ENCODE assay signal across 10 cellular contexts in the genomic region with DNA sequence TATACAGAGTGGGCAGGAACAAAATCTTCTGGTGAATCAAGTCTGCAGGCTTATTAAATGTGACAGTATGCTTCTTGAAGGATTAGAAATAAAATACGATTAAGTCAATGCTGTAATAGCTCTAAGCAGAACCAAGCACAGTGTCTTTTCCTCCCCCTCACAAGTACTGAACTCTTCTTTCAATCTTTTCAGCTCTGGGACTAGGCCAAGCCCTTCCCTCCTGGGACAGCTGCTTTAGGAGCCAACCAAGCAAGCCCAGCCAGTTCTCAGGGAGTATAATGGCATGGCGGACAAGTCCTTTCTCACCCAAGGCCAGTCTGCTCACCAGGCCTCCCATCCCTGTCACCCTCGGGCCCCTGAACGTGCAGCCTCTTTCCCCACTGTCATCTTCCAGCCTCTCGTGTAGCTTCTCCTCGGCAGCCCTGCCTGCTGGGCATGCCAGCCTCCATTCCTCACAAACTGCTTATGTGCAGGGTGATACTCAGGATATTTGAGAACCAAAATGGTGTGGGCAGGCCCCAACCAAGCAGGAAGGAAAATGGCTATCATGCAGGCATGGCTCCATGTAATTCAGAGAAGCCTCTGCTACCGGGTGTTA. TPM values are rescaled to one million over a fixed set of nuclear protein-coding genes. Genes with fewer than 3 reads are reported as not detected.
A peak's percentile ranks its signal among the peaks of the same experiment; 100 is the strongest.
DNase-seq lines count a peak whose midpoint lies in the region; ATAC-seq and TF ChIP-seq lines count a peak whose summit lies in the region.
"Had no signal": no experiment of that assay in that cellular context is flagged by ENCODE, and none has a peak within 500 bp of the region (broad histone marks: within the 10 kb centered on the region; RNA-seq: fewer than 3 reads in every experiment).

No MANE protein-coding gene starts in this region.

- peak overlapping the region; percentile 91 for H3K27ac Mint-ChIP-seq in activated T-cell treated with anti-CD3 and anti-CD28 coated beads, Interleukin-2, amount 50 U/mL, for 72 hours
- peak overlapping the region; percentile 92 for H3K27ac Mint-ChIP-seq in activated T-helper 1 cell treated with anti-CD3 and anti-CD28 coated beads, Interleukin-12 subunit alpha, Interleukin-12 subunit beta, Interleukin-2, Interleukin-4 antibody, amounts not matched to agents 30 ng/mL and 10 ng/mL and 1 ng/mL, durations not matched to agents 14 hours and 24 hours and 36 hours
- H3K27ac Mint-ChIP-seq: WTC11 had no signal

- H3K27ac ChIP-seq in left lung (peak overlapping the region in 1 of 2 donors; percentile 26), testis (no peak overlapping the region), gastroesophageal sphincter (no peak overlapping the region)
- H3K27ac ChIP-seq: ascending aorta had no signal

- intact Hi-C loops in activated T-helper 1 cell treated with anti-CD3 and anti-CD28 coated beads, Interleukin-12 subunit alpha, Interleukin-12 subunit beta, Interleukin-2, Interleukin-4 antibody, amounts not matched to agents 30 ng/mL and 10 ng/mL and 1 ng/mL, durations not matched to agents 14 hours and 24 hours and 36 hours (cut with micrococcal nuclease) = loop anchor here (2.0 kb wide), 1 partner anchor 35 kb away; no protein-coding TSS in a partner anchor
- intact Hi-C loops in left lung (cut with DNase I) (no loop called here), testis (cut with DNase I; ENCODE audit: low total_unique reads) (no loop called here)

- TF ChIP-seq CTCF in left lung (IDR thresholded peaks at IDR 0.05) = no peak
- no peak for TF ChIP-seq CTCF in testis (IDR thresholded peaks at IDR 0.05)
- no peak for TF ChIP-seq CTCF in gastroesophageal sphincter (IDR thresholded peaks at IDR 0.05)

- peaks cover 0 to 23% of the 10 kb centered on the region in 2 donors for H3K4me1 ChIP-seq in left lung
- peaks cover 3% of the 10 kb centered on the region for H3K4me1 ChIP-seq in testis
- peaks cover 0 to 17% (median 0%) of the 10 kb centered on the region in 3 donors for H3K4me1 ChIP-seq in gastroesophageal sphincter
- H3K4me1 ChIP-seq: ascending aorta had no signal

- no peaks in the 10 kb centered on the region for H3K36me3 ChIP-seq in left lung
- no peaks in the 10 kb centered on the region for H3K36me3 ChIP-seq in testis (ENCODE audit: low read depth, missing control alignments)
- no peaks in the 10 kb centered on the region for H3K36me3 ChIP-seq in gastroesophageal sphincter
- H3K36me3 ChIP-seq: ascending aorta had no signal

- no peaks in the 10 kb centered on the region for H3K36me3 Mint-ChIP-seq in activated T-cell treated with anti-CD3 and anti-CD28 coated beads, Interleukin-2, amount 50 U/mL, for 72 hours (ENCODE audit: insufficient read depth in 2 of 2)
- peaks cover 2% of the 10 kb centered on the region for H3K36me3 Mint-ChIP-seq in activated T-helper 1 cell treated with anti-CD3 and anti-CD28 coated beads, Interleukin-12 subunit alpha, Interleukin-12 subunit beta, Interleukin-2, Interleukin-4 antibody, amounts not matched to agents 30 ng/mL and 10 ng/mL and 1 ng/mL, durations not matched to agents 14 hours and 24 hours and 36 hours (ENCODE audit: low read depth)
- H3K36me3 Mint-ChIP-seq: WTC11 had no signal

- no peaks in the 10 kb centered on the region for H3K9me3 ChIP-seq in left lung
- H3K9me3 ChIP-seq in testis = no peaks in the 10 kb centered on the region
- H3K9me3 ChIP-seq in gastroesophageal sphincter = no peaks in the 10 kb centered on the region
- H3K9me3 ChIP-seq: ascending aorta had no signal

- DNase-seq in activated T-cell treated with anti-CD3 and anti-CD28 coated beads, Interleukin-2, amount 50 U/mL, for 72 hours = no peak
- DNase-seq in activated T-cell treated with anti-CD3 and anti-CD28 coated beads, Interleukin-2, amount 50 U/mL, for 1 hour = no peak
- DNase-seq in activated T-helper 1 cell treated with anti-CD3 and anti-CD28 coated beads, Interleukin-12 subunit alpha, Interleukin-12 subunit beta, Interleukin-2, Interleukin-4 antibody, amounts not matched to agents 30 ng/mL and 10 ng/mL and 1 ng/mL, durations not matched to agents 14 hours and 24 hours and 36 hours (ENCODE audit: low spot score) = no peak
- DNase-seq in left lung (no peak), testis (peak; percentile 41), NCI-H2196 treated with DMSO at 0.1 percent for 48 hours (lab: John Stamatoyannopoulos, UW; ENCODE audit: unreplicated experiment) (no peak)

- no peaks in the 10 kb centered on the region for H3K9me3 Mint-ChIP-seq in activated T-cell treated with anti-CD3 and anti-CD28 coated beads, Interleukin-2, amount 50 U/mL, for 72 hours
- H3K9me3 Mint-ChIP-seq in activated T-helper 1 cell treated with anti-CD3 and anti-CD28 coated beads, Interleukin-12 subunit alpha, Interleukin-12 subunit beta, Interleukin-2, Interleukin-4 antibody, amounts not matched to agents 30 ng/mL and 10 ng/mL and 1 ng/mL, durations not matched to agents 14 hours and 24 hours and 36 hours = no peaks in the 10 kb centered on the region
- H3K9me3 Mint-ChIP-seq: WTC11 had no signal

- H3K4me3 ChIP-seq in left lung (no peak overlapping the region), testis (no peak overlapping the region), gastroesophageal sphincter (no peak overlapping the region)
- H3K4me3 ChIP-seq: ascending aorta had no signal

- ATAC-seq in activated T-cell treated with anti-CD3 and anti-CD28 coated beads, Interleukin-2, amount 50 U/mL, for 72 hours (replicated peaks in 1 of 2) = no peak
- ATAC-seq in left lung = peak; percentile 40
- ATAC-seq in GM19397 (IDR thresholded peaks at IDR 0.05; ENCODE audit: unreplicated experiment) = no peak
- no peak for ATAC-seq in gastroesophageal sphincter
- ATAC-seq: WTC11 had no signal

- TF ChIP-seq EP300 in gastroesophageal sphincter (IDR thresholded peaks at IDR 0.05) = no peak

- WGBS in testis, 2 donors = 56 to 58% methylated on average over 7 of the region's 7 CpGs
- 69 to 75% methylated on average over 5 to 6 of the region's 7 CpGs for WGBS in gastroesophageal sphincter (ENCODE audit: low coverage in 1 of 2), 2 donors

- H3K4me3 Mint-ChIP-seq in activated T-cell treated with anti-CD3 and anti-CD28 coated beads, Interleukin-2, amount 50 U/mL, for 72 hours = peak overlapping the region; percentile 4 to 81
- no peak overlapping the region for H3K4me3 Mint-ChIP-seq in activated T-helper 1 cell treated with anti-CD3 and anti-CD28 coated beads, Interleukin-12 subunit alpha, Interleukin-12 subunit beta, Interleukin-2, Interleukin-4 antibody, amounts not matched to agents 30 ng/mL and 10 ng/mL and 1 ng/mL, durations not matched to agents 14 hours and 24 hours and 36 hours
- H3K4me3 Mint-ChIP-seq: WTC11 had no signal

- no peaks in the 10 kb centered on the region for H3K27me3 Mint-ChIP-seq in activated T-cell treated with anti-CD3 and anti-CD28 coated beads, Interleukin-2, amount 50 U/mL, for 72 hours (ENCODE audit: low read depth)
- peaks cover 3% of the 10 kb centered on the region for H3K27me3 Mint-ChIP-seq in activated T-helper 1 cell treated with anti-CD3 and anti-CD28 coated beads, Interleukin-12 subunit alpha, Interleukin-12 subunit beta, Interleukin-2, Interleukin-4 antibody, amounts not matched to agents 30 ng/mL and 10 ng/mL and 1 ng/mL, durations not matched to agents 14 hours and 24 hours and 36 hours (ENCODE audit: insufficient read depth)

- H3K27me3 ChIP-seq in left lung (no peaks in the 10 kb centered on the region), testis (no peaks in the 10 kb centered on the region), gastroesophageal sphincter (no peaks in the 10 kb centered on the region)
- H3K27me3 ChIP-seq: ascending aorta had no signal

- H3K4me1 Mint-ChIP-seq in activated T-cell treated with anti-CD3 and anti-CD28 coated beads, Interleukin-2, amount 50 U/mL, for 72 hours (ENCODE audit: low read depth) = peaks cover 87% of the 10 kb centered on the region
- H3K4me1 Mint-ChIP-seq in activated T-helper 1 cell treated with anti-CD3 and anti-CD28 coated beads, Interleukin-12 subunit alpha, Interleukin-12 subunit beta, Interleukin-2, Interleukin-4 antibody, amounts not matched to agents 30 ng/mL and 10 ng/mL and 1 ng/mL, durations not matched to agents 14 hours and 24 hours and 36 hours (ENCODE audit: low read depth) = peaks cover 72% of the 10 kb centered on the region

- no peak for TF ChIP-seq POLR2A in testis (IDR thresholded peaks at IDR 0.05)
- TF ChIP-seq POLR2A in gastroesophageal sphincter (IDR thresholded peaks at IDR 0.05) = no peak

RNA-seq across cellular contexts. Expression of gene PPP1R2, which starts 8.4 kb away (rescaled TPM):
- 10 to 100 TPM; 68.7 to 71.9 TPM for total RNA-seq in activated T-cell treated with anti-CD3 and anti-CD28 coated beads, Interleukin-2, amount 50 U/mL, for 72 hours
- total RNA-seq in activated T-helper 1 cell treated with anti-CD3 and anti-CD28 coated beads, Interleukin-12 subunit alpha, Interleukin-12 subunit beta, Interleukin-2, Interleukin-4 antibody, amounts not matched to agents 30 ng/mL and 10 ng/mL and 1 ng/mL, durations not matched to agents 14 hours and 24 hours and 36 hours = 98.8 and 106 TPM in 2 replicates
- 10 to 100 TPM; 39.0 to 44.9 TPM for total RNA-seq in left lung
- 100 to 1,000 TPM; 109 to 129 TPM for total RNA-seq in testis
- polyA plus RNA-seq in testis (ENCODE audit: insufficient read depth, low read depth, low replicate concordance) = 132 TPM
- total RNA-seq in gastroesophageal sphincter = 100 to 1,000 TPM in 1 of 4 donors, 10 to 100 TPM in 3; 63.1 to 472 (median 80.7) TPM

RNA-seq across cellular contexts. Expression of gene APOD, which starts 32.3 kb away (rescaled TPM):
- 1 to 10 TPM; 2.4 to 4.3 TPM for total RNA-seq in activated T-cell treated with anti-CD3 and anti-CD28 coated beads, Interleukin-2, amount 50 U/mL, for 72 hours
- 3.4 and 4.0 TPM in 2 replicates for total RNA-seq in activated T-helper 1 cell treated with anti-CD3 and anti-CD28 coated beads, Interleukin-12 subunit alpha, Interleukin-12 subunit beta, Interleukin-2, Interleukin-4 antibody, amounts not matched to agents 30 ng/mL and 10 ng/mL and 1 ng/mL, durations not matched to agents 14 hours and 24 hours and 36 hours
- total RNA-seq in left lung (10 to 100 TPM; 10.6 to 25.5 TPM), testis (10 to 100 TPM; 55.0 to 83.9 TPM), gastroesophageal sphincter (100 to 1,000 TPM; 123 to 541 (median 380) TPM)
- polyA plus RNA-seq in testis (ENCODE audit: insufficient read depth, low read depth, low replicate concordance) = 99.8 TPM
- total RNA-seq: WTC11 had no signal
